In the genomic region with DNA sequence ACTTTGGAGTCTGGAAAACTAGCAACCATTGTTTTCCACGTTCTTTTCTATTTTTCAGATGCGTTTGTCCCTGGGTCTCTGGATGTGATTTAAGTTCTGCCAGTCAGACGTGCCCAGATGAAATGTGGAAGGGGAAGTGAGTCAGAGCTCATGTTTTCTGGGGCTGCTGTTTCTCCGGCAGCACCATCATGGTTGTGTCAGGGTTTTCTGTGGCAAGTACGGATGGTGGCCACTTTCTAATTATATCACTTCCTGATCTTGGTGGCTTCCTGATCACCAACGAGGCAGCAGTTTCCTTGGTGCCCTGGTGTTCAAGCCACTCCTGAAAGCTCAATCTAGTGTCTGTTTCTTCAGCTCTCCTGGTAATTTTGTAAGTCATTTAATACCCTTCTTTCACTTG, we compare ENCODE assay signal across 9 cellular contexts. TPM values are rescaled to one million over a fixed set of nuclear protein-coding genes. Genes with fewer than 3 reads are reported as not detected.
DNase-seq lines count a peak whose midpoint lies in the region; ATAC-seq, FAIRE-seq and TF ChIP-seq lines count a peak whose summit lies in the region.
"Had no signal": no experiment of that assay in that cellular context is flagged by ENCODE, and none has a peak within 500 bp of the region (broad histone marks: within the 10 kb centered on the region; RNA-seq: fewer than 3 reads in every experiment).

No MANE protein-coding gene starts in this region.

- no peaks in the 10 kb centered on the region for H3K9me3 Mint-ChIP-seq in activated CD8-positive, alpha-beta T cell treated with anti-CD3 and anti-CD28 coated beads, Interleukin-2, amount 10 ng/mL, durations not matched to agents 7 days and 5 days (ENCODE audit: insufficient read depth)
- no peaks in the 10 kb centered on the region for H3K9me3 Mint-ChIP-seq in naive thymus-derived CD8-positive, alpha-beta T cell

- dilution Hi-C loops in keratinocyte (cut with MboI; ENCODE audit: extremely low pct_ligation_motif_present, low sequenced_read_pairs), result no loop called here

- no peaks in the 10 kb centered on the region for H3K79me2 ChIP-seq in keratinocyte (ENCODE audit: control insufficient read depth, insufficient read depth, low read length)

- no peaks in the 10 kb centered on the region for H3K27me3 ChIP-seq in BLaER1 treated with 17β-estradiol and CSF1 and Interleukin-3, amounts not matched to agents 10 nM and 100 nM
- no peaks in the 10 kb centered on the region for H3K27me3 ChIP-seq in keratinocyte (ENCODE audit: control insufficient read depth, extremely low read depth, insufficient read depth, low read length)

- peaks cover 8% of the 10 kb centered on the region for H3K27me3 Mint-ChIP-seq in activated CD8-positive, alpha-beta T cell treated with anti-CD3 and anti-CD28 coated beads, Interleukin-2, amount 10 ng/mL, durations not matched to agents 7 days and 5 days (ENCODE audit: low read depth)
- peaks cover 0 to 14% (median 7%) of the 10 kb centered on the region in 5 donors for H3K27me3 Mint-ChIP-seq in naive thymus-derived CD8-positive, alpha-beta T cell

- H3K4me1 ChIP-seq in BLaER1 treated with 17β-estradiol and CSF1 and Interleukin-3, amounts not matched to agents 10 nM and 100 nM, result peaks cover 29 to 93% (median 78%) of the 10 kb centered on the region in 10 experiments
- peaks cover 24% of the 10 kb centered on the region for H3K4me1 ChIP-seq in keratinocyte (ENCODE audit: control insufficient read depth, extremely low read depth, insufficient read depth, low read length)

- TF ChIP-seq CTCF in keratinocyte (optimal IDR thresholded peaks at IDR 0.05 in 1 of 3, IDR thresholded peaks at IDR 0.05 in 1 of 3, conservative IDR thresholded peaks at IDR 0.05 in 1 of 3; ENCODE audit: extremely low read depth in 1 of 3, insufficient read depth in 2 of 3, low read length in 3 of 3), result no peak

- peak overlapping the region; percentile 80 to 98 (median 92) for H3K4me2 ChIP-seq in BLaER1 treated with 17β-estradiol and CSF1 and Interleukin-3, amounts not matched to agents 10 nM and 100 nM
- peak overlapping the region; percentile 30 for H3K4me2 ChIP-seq in keratinocyte (ENCODE audit: control insufficient read depth, extremely low read depth, insufficient read depth, low read depth, low read length)

- POLR2A ChIA-PET in activated CD8-positive, alpha-beta T cell treated with anti-CD3 and anti-CD28 coated beads, Interleukin-2, amount 10 ng/mL, durations not matched to agents 7 days and 5 days (lab: Charles Lee), result no interaction called here
- POLR2A ChIA-PET in naive thymus-derived CD8-positive, alpha-beta T cell (lab: Charles Lee), result no interaction called here

- FAIRE-seq in GM19239 (lab: Jason Lieb, UNC) (peak; percentile 59), keratinocyte (lab: Jason Lieb, UNC) (peak; percentile 29), urothelium cell line (lab: Jason Lieb, UNC) (no peak)

- DNase-seq in GM19239 (ENCODE audit: insufficient read length, low spot score), result peak; percentile 27
- DNase-seq in activated CD8-positive, alpha-beta T cell treated with anti-CD3 and anti-CD28 coated beads, Interleukin-2, amount 10 ng/mL, durations not matched to agents 7 days and 5 days, result peak; percentile 71
- DNase-seq in keratinocyte (ENCODE audit: low read depth, low spot score), result no peak
- peak; percentile 27 for DNase-seq in urothelium cell line (ENCODE audit: low spot score)
- no peak for DNase-seq in naive thymus-derived CD8-positive, alpha-beta T cell
- no peak for DNase-seq in islet precursor cell

- peak overlapping the region; percentile 93 to 99 (median 98) for H3K27ac ChIP-seq in BLaER1 treated with 17β-estradiol and CSF1 and Interleukin-3, amounts not matched to agents 10 nM and 100 nM
- H3K27ac ChIP-seq in keratinocyte (ENCODE audit: control insufficient read depth, insufficient read depth, low read length), result peak overlapping the region; percentile 43

- H3K4me1 Mint-ChIP-seq in activated CD8-positive, alpha-beta T cell treated with anti-CD3 and anti-CD28 coated beads, Interleukin-2, amount 10 ng/mL, durations not matched to agents 7 days and 5 days (ENCODE audit: low read depth), result peaks cover 39% of the 10 kb centered on the region
- peaks cover 0 to 18% (median 5%) of the 10 kb centered on the region in 4 donors for H3K4me1 Mint-ChIP-seq in naive thymus-derived CD8-positive, alpha-beta T cell

- ATAC-seq in HG03457 (IDR thresholded peaks at IDR 0.05; ENCODE audit: unreplicated experiment), result peak; percentile 64
- ATAC-seq in activated CD8-positive, alpha-beta T cell treated with anti-CD3 and anti-CD28 coated beads, Interleukin-2, amount 10 ng/mL, durations not matched to agents 7 days and 5 days, result peak; percentile 88
- no peak for ATAC-seq in naive thymus-derived CD8-positive, alpha-beta T cell
- ATAC-seq: HCT116 had no signal

- H3K4me3 Mint-ChIP-seq in activated CD8-positive, alpha-beta T cell treated with anti-CD3 and anti-CD28 coated beads, Interleukin-2, amount 10 ng/mL, durations not matched to agents 7 days and 5 days, result peak overlapping the region; percentile 68
- H3K4me3 Mint-ChIP-seq in naive thymus-derived CD8-positive, alpha-beta T cell, result peak overlapping the region in 1 of 10 donors; percentile 31

- H3K9ac ChIP-seq in BLaER1 treated with 17β-estradiol and CSF1 and Interleukin-3, amounts not matched to agents 10 nM and 100 nM, result peak overlapping the region; percentile 74 to 95 (median 84)
- H3K9ac ChIP-seq in keratinocyte (ENCODE audit: control insufficient read depth, extremely low read depth, insufficient read depth, low read length), result no peak overlapping the region

- H3K36me3 ChIP-seq in BLaER1 treated with 17β-estradiol and CSF1 and Interleukin-3, amounts not matched to agents 10 nM and 100 nM, result peaks cover 0 to 9% (median 0%) of the 10 kb centered on the region in 11 experiments; a peak in 1 of 22 replicates
- H3K36me3 ChIP-seq in keratinocyte (ENCODE audit: control insufficient read depth in 2 of 2, extremely low read depth in 1 of 2, insufficient read depth in 2 of 2, low read length in 2 of 2), result no peaks in the 10 kb centered on the region

- no peaks in the 10 kb centered on the region for H4K20me1 ChIP-seq in BLaER1 treated with 17β-estradiol and CSF1 and Interleukin-3, amounts not matched to agents 10 nM and 100 nM
- no peaks in the 10 kb centered on the region for H4K20me1 ChIP-seq in keratinocyte (ENCODE audit: control insufficient read depth, extremely low read depth, insufficient read depth, low read length)

- H3K9me3 ChIP-seq in BLaER1 treated with 17β-estradiol and CSF1 and Interleukin-3, amounts not matched to agents 10 nM and 100 nM (replicated peaks in 1 of 11), result peaks cover 0 to 38% (median 13%) of the 10 kb centered on the region in 11 experiments; a peak in 15 of 22 replicates
- H3K9me3 ChIP-seq in keratinocyte (ENCODE audit: control insufficient read depth, low read depth, low read length), result no peaks in the 10 kb centered on the region

- H3K36me3 Mint-ChIP-seq in activated CD8-positive, alpha-beta T cell treated with anti-CD3 and anti-CD28 coated beads, Interleukin-2, amount 10 ng/mL, durations not matched to agents 7 days and 5 days (ENCODE audit: low read depth), result peaks cover 11% of the 10 kb centered on the region
- no peaks in the 10 kb centered on the region for H3K36me3 Mint-ChIP-seq in naive thymus-derived CD8-positive, alpha-beta T cell

- H3K9me1 ChIP-seq in keratinocyte (ENCODE audit: control insufficient read depth, extremely low read depth, insufficient read depth, low read length), result no peaks in the 10 kb centered on the region

- H3K27ac Mint-ChIP-seq in activated CD8-positive, alpha-beta T cell treated with anti-CD3 and anti-CD28 coated beads, Interleukin-2, amount 10 ng/mL, durations not matched to agents 7 days and 5 days, result peak overlapping the region; percentile 87
- H3K27ac Mint-ChIP-seq in naive thymus-derived CD8-positive, alpha-beta T cell, result peak overlapping the region in 1 of 10 donors; percentile 47

- CTCF ChIA-PET in activated CD8-positive, alpha-beta T cell treated with anti-CD3 and anti-CD28 coated beads, Interleukin-2, amount 10 ng/mL, durations not matched to agents 7 days and 5 days (lab: Charles Lee), result interaction anchor here (1.0 to 2.2 kb wide), 4 partner anchors 8 to 137 kb away, joined by 3 to 9 read pairs (median 6); no protein-coding TSS in a partner anchor

- H3K4me3 ChIP-seq in BLaER1 treated with 17β-estradiol and CSF1 and Interleukin-3, amounts not matched to agents 10 nM and 100 nM, result peak overlapping the region in 9 of 10 experiments; percentile 20 to 54 (median 46); a peak in 15 of 20 replicates
- no peak overlapping the region for H3K4me3 ChIP-seq in keratinocyte (ENCODE audit: control insufficient read depth in 2 of 3, extremely low read depth in 1 of 3, insufficient read depth in 2 of 3, low read depth in 1 of 3, low read length in 3 of 3)

- peak overlapping the region; percentile 75 for H2AFZ ChIP-seq in keratinocyte (ENCODE audit: control insufficient read depth, low read length)

RNA-seq across cellular contexts. Expression of gene PMFBP1, which starts 31.4 kb away (rescaled TPM):
- 1 to 10 TPM; 2.9 to 5.2 TPM for total RNA-seq in activated CD8-positive, alpha-beta T cell treated with anti-CD3 and anti-CD28 coated beads, Interleukin-2, amount 10 ng/mL, durations not matched to agents 7 days and 5 days
- polyA plus RNA-seq in keratinocyte, result 0.27 to 0.92 TPM (median 0.30 TPM) in 3 replicates
- 6.0 TPM for polyA plus RNA-seq in keratinocyte (2011; ENCODE audit: low read depth)
- polyA plus RNA-seq in keratinocyte (2011; cell fraction: cytosol; rRNA removed), result 0.12 and 0.21 TPM in 2 replicates
- polyA plus RNA-seq in keratinocyte (2011; cell fraction: nucleus; rRNA removed), result 1.0 and 1.2 TPM in 2 replicates
- 0.10 and 3.4 TPM in 2 replicates for polyA plus RNA-seq in keratinocyte (2012; ENCODE audit: low replicate concordance)
- polyA minus RNA-seq in keratinocyte, result 0.51 to 1.4 TPM in 2 of 3 replicates, not detected in the other
- not detected for polyA minus RNA-seq in keratinocyte (2011; cell fraction: cytosol; rRNA and poly(A)+ RNA removed)
- 0.63 and 1.4 TPM in 2 replicates for polyA minus RNA-seq in keratinocyte (2011; cell fraction: nucleus; rRNA and poly(A)+ RNA removed)
- total RNA-seq in naive thymus-derived CD8-positive, alpha-beta T cell, result 1 to 10 TPM in 1 of 2 experiments, under 1 TPM in 1; 0.99 to 2.0 TPM
- under 1 TPM in 2 of 3 donors, not detected in 1; 0.13 to 0.95 TPM for polyA plus RNA-seq in naive thymus-derived CD8-positive, alpha-beta T cell

Comparison
In these comparisons a context has a peak if more than half of its experiments do, and no peak if none do; other contexts are left out.
1. H3K4me3 ChIP-seq: peak in BLaER1 treated with 17β-estradiol and CSF1 and Interleukin-3, amounts not matched to agents 10 nM and 100 nM (9 of 10); none in keratinocyte (0 of 3).
2. DNase-seq: peak in GM19239 (single experiment), activated CD8-positive, alpha-beta T cell treated with anti-CD3 and anti-CD28 coated beads, Interleukin-2, amount 10 ng/mL, durations not matched to agents 7 days and 5 days (single experiment) and urothelium cell line (single experiment); none in keratinocyte (single experiment), naive thymus-derived CD8-positive, alpha-beta T cell (0 of 10) and islet precursor cell (single experiment).
3. ATAC-seq: peak in HG03457 (single experiment) and activated CD8-positive, alpha-beta T cell treated with anti-CD3 and anti-CD28 coated beads, Interleukin-2, amount 10 ng/mL, durations not matched to agents 7 days and 5 days (single experiment); none in naive thymus-derived CD8-positive, alpha-beta T cell (0 of 2).